ENCODE assay signal across 9 cellular contexts in genomic region chr1:113949007-113949406, GRCh38. TPM values are rescaled to one million over a fixed set of nuclear protein-coding genes. Genes with fewer than 3 reads are reported as not detected.
DNase-seq lines count a peak whose midpoint lies in the region; ATAC-seq and TF ChIP-seq lines count a peak whose summit lies in the region.
"Had no signal": no experiment of that assay in that cellular context is flagged by ENCODE, and none has a peak within 500 bp of the region (broad histone marks: within the 10 kb centered on the region; RNA-seq: fewer than 3 reads in every experiment).

No MANE protein-coding gene starts in this region.

- peaks cover 0 to 1% (median 0%) of the 10 kb centered on the region in 3 donors for H3K27me3 Mint-ChIP-seq in CD14-positive monocyte (ENCODE audit: low read depth in 3 of 3)
- no peaks in the 10 kb centered on the region for H3K27me3 Mint-ChIP-seq in natural killer cell treated with Interleukin-12 subunit alpha and Interleukin-12 subunit beta and Interleukin-15 and Interleukin-18, amount 100 ng/mL, for 72 hours
- no peaks in the 10 kb centered on the region for H3K27me3 Mint-ChIP-seq in activated CD8-positive, alpha-beta memory T cell treated with anti-CD3 and anti-CD28 coated beads, Interleukin-2, amount 10 ng/mL, durations not matched to agents 7 days and 5 days

- no peak overlapping the region for H3K9ac ChIP-seq in KMS-11

- peaks cover 64% of the 10 kb centered on the region for H3K4me1 ChIP-seq in KMS-11 (ENCODE audit: low read depth, poor library complexity, severe bottlenecking)

- no peaks in the 10 kb centered on the region for H3K9me3 Mint-ChIP-seq in CD14-positive monocyte
- no peaks in the 10 kb centered on the region for H3K9me3 Mint-ChIP-seq in natural killer cell treated with Interleukin-12 subunit alpha and Interleukin-12 subunit beta and Interleukin-15 and Interleukin-18, amount 100 ng/mL, for 72 hours
- H3K9me3 Mint-ChIP-seq in activated CD8-positive, alpha-beta memory T cell treated with anti-CD3 and anti-CD28 coated beads, Interleukin-2, amount 10 ng/mL, durations not matched to agents 7 days and 5 days (ENCODE audit: low read depth), result peaks cover 2% of the 10 kb centered on the region

- peak overlapping the region in 1 of 7 donors; percentile 38 for H3K27ac Mint-ChIP-seq in CD14-positive monocyte
- H3K27ac Mint-ChIP-seq in natural killer cell treated with Interleukin-12 subunit alpha and Interleukin-12 subunit beta and Interleukin-15 and Interleukin-18, amount 100 ng/mL, for 72 hours, result peak overlapping the region; percentile 56 to 86
- H3K27ac Mint-ChIP-seq in activated CD8-positive, alpha-beta memory T cell treated with anti-CD3 and anti-CD28 coated beads, Interleukin-2, amount 10 ng/mL, durations not matched to agents 7 days and 5 days, result no peak overlapping the region

- no peak overlapping the region for H3K4me3 ChIP-seq in KMS-11 (IDR thresholded peaks at IDR 0.05; ENCODE audit: insufficient read depth, low read depth, low read length)

- H3K27ac ChIP-seq in KMS-11 (no peak overlapping the region), caudate nucleus (ENCODE audit: low read depth, low read length) (peak overlapping the region; percentile 21)

- peaks cover 64% of the 10 kb centered on the region for H3K4me1 Mint-ChIP-seq in CD14-positive monocyte
- H3K4me1 Mint-ChIP-seq in natural killer cell treated with Interleukin-12 subunit alpha and Interleukin-12 subunit beta and Interleukin-15 and Interleukin-18, amount 100 ng/mL, for 72 hours (ENCODE audit: low read depth in 2 of 2), result peaks cover 38 to 53% of the 10 kb centered on the region in 2 donors
- peaks cover 52% of the 10 kb centered on the region for H3K4me1 Mint-ChIP-seq in activated CD8-positive, alpha-beta memory T cell treated with anti-CD3 and anti-CD28 coated beads, Interleukin-2, amount 10 ng/mL, durations not matched to agents 7 days and 5 days

- no peaks in the 10 kb centered on the region for H3K36me3 ChIP-seq in KMS-11 (ENCODE audit: insufficient read depth)

- no peak overlapping the region for H3K4me3 Mint-ChIP-seq in CD14-positive monocyte
- no peak overlapping the region for H3K4me3 Mint-ChIP-seq in natural killer cell treated with Interleukin-12 subunit alpha and Interleukin-12 subunit beta and Interleukin-15 and Interleukin-18, amount 100 ng/mL, for 72 hours
- H3K4me3 Mint-ChIP-seq in activated CD8-positive, alpha-beta memory T cell treated with anti-CD3 and anti-CD28 coated beads, Interleukin-2, amount 10 ng/mL, durations not matched to agents 7 days and 5 days, result no peak overlapping the region

- H3K4me2 ChIP-seq in KMS-11, result no peak overlapping the region

- H2AFZ ChIP-seq in KMS-11 (ENCODE audit: low read depth), result no peak overlapping the region

- DNase-seq in CD14-positive monocyte (ENCODE audit: low spot score), result no peak
- no peak for DNase-seq in caudate nucleus (lab: John Stamatoyannopoulos, UW)
- DNase-seq in natural killer cell treated with Interleukin-12 subunit alpha and Interleukin-12 subunit beta and Interleukin-15 and Interleukin-18, amount 100 ng/mL, for 72 hours (ENCODE audit: low spot score), result no peak
- no peak for DNase-seq in activated CD8-positive, alpha-beta memory T cell treated with anti-CD3 and anti-CD28 coated beads, Interleukin-2, amount 10 ng/mL, durations not matched to agents 7 days and 5 days
- no peak for DNase-seq in NCI-H1092 treated with DMSO at 0.1 percent for 48 hours (lab: John Stamatoyannopoulos, UW)
- no peak for DNase-seq in pons (ENCODE audit: low spot score)
- no peak for DNase-seq in ecto neural progenitor cell (ENCODE audit: low spot score)
- DNase-seq: T-helper 2 cell had no signal

- CTCF ChIA-PET in activated CD8-positive, alpha-beta memory T cell treated with anti-CD3 and anti-CD28 coated beads, Interleukin-2, amount 10 ng/mL, durations not matched to agents 7 days and 5 days (lab: Charles Lee), result interaction anchor here (1.2 to 5.2 kb wide), 6 partner anchors 8 to 29 kb away, joined by 3 to 45 read pairs (median 4); partner anchors contain the start of gene HIPK1

- peak; percentile 46 for TF ChIP-seq CTCF in CD14-positive monocyte (IDR thresholded peaks at IDR 0.05)
- peak; percentile 21; the same call in 1 of the 2 replicates for TF ChIP-seq CTCF in KMS-11 (conservative IDR thresholded peaks at IDR 0.05; ENCODE audit: low read depth, low read length)

- H3K36me3 Mint-ChIP-seq in CD14-positive monocyte, result peaks cover 23 to 52% of the 10 kb centered on the region in 2 donors
- H3K36me3 Mint-ChIP-seq in natural killer cell treated with Interleukin-12 subunit alpha and Interleukin-12 subunit beta and Interleukin-15 and Interleukin-18, amount 100 ng/mL, for 72 hours, result peaks cover 12% of the 10 kb centered on the region
- H3K36me3 Mint-ChIP-seq in activated CD8-positive, alpha-beta memory T cell treated with anti-CD3 and anti-CD28 coated beads, Interleukin-2, amount 10 ng/mL, durations not matched to agents 7 days and 5 days, result peaks cover 40% of the 10 kb centered on the region

- no peaks in the 10 kb centered on the region for H3K27me3 ChIP-seq in KMS-11 (ENCODE audit: insufficient read depth, low read depth)

- peaks cover 87% of the 10 kb centered on the region for H3K79me2 ChIP-seq in KMS-11 (ENCODE audit: insufficient read depth, low read depth)

- intact Hi-C loops in CD14-positive monocyte (cut with micrococcal nuclease), result no loop called here

- ATAC-seq in natural killer cell treated with Interleukin-12 subunit alpha and Interleukin-12 subunit beta and Interleukin-15 and Interleukin-18, amount 100 ng/mL, for 72 hours, result no peak
- no peak for ATAC-seq in activated CD8-positive, alpha-beta memory T cell treated with anti-CD3 and anti-CD28 coated beads, Interleukin-2, amount 10 ng/mL, durations not matched to agents 7 days and 5 days

- no peaks in the 10 kb centered on the region for H4K20me1 ChIP-seq in KMS-11 (ENCODE audit: insufficient read depth)

RNA-seq across cellular contexts. Expression of gene HIPK1, which starts 19.9 kb away (rescaled TPM):
- 10 to 100 TPM; 10.1 to 14.8 TPM for polyA plus RNA-seq in CD14-positive monocyte
- 100 to 1,000 TPM in 1 of 2 donors, 10 to 100 TPM in 1; 80.6 to 110 TPM for total RNA-seq in natural killer cell treated with Interleukin-12 subunit alpha and Interleukin-12 subunit beta and Interleukin-15 and Interleukin-18, amount 100 ng/mL, for 72 hours
- 10 to 100 TPM; 90.4 to 97.9 TPM for total RNA-seq in activated CD8-positive, alpha-beta memory T cell treated with anti-CD3 and anti-CD28 coated beads, Interleukin-2, amount 10 ng/mL, durations not matched to agents 7 days and 5 days

RNA-seq across cellular contexts. Expression of gene OLFML3, which starts 30.3 kb away (rescaled TPM):
- polyA plus RNA-seq in CD14-positive monocyte, result under 1 TPM; 0.28 to 0.37 TPM
- 1 to 10 TPM in 1 of 2 donors, under 1 TPM in 1; 0.59 to 1.2 TPM for total RNA-seq in natural killer cell treated with Interleukin-12 subunit alpha and Interleukin-12 subunit beta and Interleukin-15 and Interleukin-18, amount 100 ng/mL, for 72 hours
- total RNA-seq in activated CD8-positive, alpha-beta memory T cell treated with anti-CD3 and anti-CD28 coated beads, Interleukin-2, amount 10 ng/mL, durations not matched to agents 7 days and 5 days, result under 1 TPM; 0.26 to 0.29 TPM

RNA-seq across cellular contexts. Expression of gene DCLRE1B, which starts 43.9 kb away (rescaled TPM):
- polyA plus RNA-seq in CD14-positive monocyte, result 1 to 10 TPM; 4.5 to 5.7 TPM
- total RNA-seq in natural killer cell treated with Interleukin-12 subunit alpha and Interleukin-12 subunit beta and Interleukin-15 and Interleukin-18, amount 100 ng/mL, for 72 hours, result 10 to 100 TPM; 12.6 to 22.0 TPM
- total RNA-seq in activated CD8-positive, alpha-beta memory T cell treated with anti-CD3 and anti-CD28 coated beads, Interleukin-2, amount 10 ng/mL, durations not matched to agents 7 days and 5 days, result 10 to 100 TPM; 19.5 to 21.1 TPM

RNA-seq across cellular contexts. Expression of gene AP4B1, which starts 44.4 kb away (rescaled TPM):
- 1 to 10 TPM; 3.5 to 6.1 TPM for polyA plus RNA-seq in CD14-positive monocyte
- 10 to 100 TPM; 40.4 to 76.0 TPM for total RNA-seq in natural killer cell treated with Interleukin-12 subunit alpha and Interleukin-12 subunit beta and Interleukin-15 and Interleukin-18, amount 100 ng/mL, for 72 hours
- total RNA-seq in activated CD8-positive, alpha-beta memory T cell treated with anti-CD3 and anti-CD28 coated beads, Interleukin-2, amount 10 ng/mL, durations not matched to agents 7 days and 5 days, result 10 to 100 TPM; 57.3 to 61.8 TPM
